ENCODE assay signal across 8 cellular contexts in genomic region chr1:23593556-23594148, GRCh38. TPM values are rescaled to one million over a fixed set of nuclear protein-coding genes. Genes with fewer than 3 reads are reported as not detected.
DNase-seq lines count a peak whose midpoint lies in the region; ATAC-seq and TF ChIP-seq lines count a peak whose summit lies in the region.

No MANE protein-coding gene starts in this region.

- H3K4me2 ChIP-seq in GM23248 (ENCODE audit: unreplicated experiment) (no peak overlapping the region), PC-3 (ENCODE audit: low read length) (peak overlapping the region; percentile 30), osteoblast (ENCODE audit: insufficient read depth, low read length) (no peak overlapping the region)

- H4K20me1 ChIP-seq in GM23248 (ENCODE audit: insufficient read depth): no peaks in the 10 kb centered on the region
- no peaks in the 10 kb centered on the region for H4K20me1 ChIP-seq in PC-3 (ENCODE audit: low read length)
- no peaks in the 10 kb centered on the region for H4K20me1 ChIP-seq in osteoblast (ENCODE audit: insufficient read depth, low read length)

- H3K9me3 ChIP-seq in BE2C (no peaks in the 10 kb centered on the region), GM23248 (ENCODE audit: low read depth) (no peaks in the 10 kb centered on the region), PC-3 (ENCODE audit: low read length) (no peaks in the 10 kb centered on the region), osteoblast (ENCODE audit: low read depth, low read length) (no peaks in the 10 kb centered on the region)

- H3K27ac ChIP-seq in GM23248: no peak overlapping the region
- H3K27ac ChIP-seq in PC-3 (ENCODE audit: low read length): peak overlapping the region; percentile 82
- no peak overlapping the region for H3K27ac ChIP-seq in osteoblast (ENCODE audit: low read depth, low read length)

- H3K4me3 ChIP-seq in BE2C (ENCODE audit: low read depth, low read length) (no peak overlapping the region), GM23248 (no peak overlapping the region), PC-3 (ENCODE audit: low read length) (no peak overlapping the region), osteoblast (ENCODE audit: insufficient read depth, low read length) (no peak overlapping the region)

- in situ Hi-C loops in GM23248 (cut with MboI): no loop called here

- no peak for TF ChIP-seq CTCF in BE2C (IDR thresholded peaks at IDR 0.05; ENCODE audit: low read depth, low read length)
- no peak for TF ChIP-seq CTCF in PC-3 (conservative IDR thresholded peaks at IDR 0.05; ENCODE audit: low read depth, low read length)
- no peak for TF ChIP-seq CTCF in osteoblast (IDR thresholded peaks at IDR 0.05; ENCODE audit: extremely low read depth, low read depth, low read length)

- DNase-seq in BE2C: peak; percentile 52
- peak; percentile 20 for DNase-seq in GM23248
- peak; percentile 89 for DNase-seq in PC-3
- peak; percentile 43 for DNase-seq in left kidney (ENCODE audit: low read depth, low spot score)
- DNase-seq in left ventricle myocardium superior: no peak
- no peak for DNase-seq in NOMO-1 treated with dmso at 0.1 percent for 144 hours (lab: John Stamatoyannopoulos, UW; ENCODE audit: unreplicated experiment)
- no peak for DNase-seq in osteoblast (ENCODE audit: insufficient read length, low spot score, missing footprints)

- CTCF ChIA-PET in PC-3 (lab: Charles Lee): no interaction called here

- H3K27me3 ChIP-seq in BE2C (no peaks in the 10 kb centered on the region), GM23248 (replicated peaks; ENCODE audit: insufficient read depth) (no peaks in the 10 kb centered on the region), PC-3 (ENCODE audit: low read length) (no peaks in the 10 kb centered on the region), osteoblast (ENCODE audit: insufficient read depth, low read length) (no peaks in the 10 kb centered on the region)

- H3K36me3 ChIP-seq in BE2C: no peaks in the 10 kb centered on the region
- H3K36me3 ChIP-seq in GM23248 (ENCODE audit: low read depth): no peaks in the 10 kb centered on the region
- H3K36me3 ChIP-seq in PC-3 (ENCODE audit: low read depth, low read length): no peaks in the 10 kb centered on the region
- no peaks in the 10 kb centered on the region for H3K36me3 ChIP-seq in osteoblast (ENCODE audit: insufficient read depth, low read length)

- H2AFZ ChIP-seq in GM23248 (no peak overlapping the region), PC-3 (ENCODE audit: low read length) (0 out of 2 replicates have a peak overlapping the region, but pooled peaks have one; percentile 20), osteoblast (ENCODE audit: low read length) (no peak overlapping the region)

- WGBS in GM23248 (ENCODE audit: low coverage in 1 of 2, low lambda C conversion rate in 2 of 2, missing lambda C conversion rate in 2 of 2), 2 experiments: 70 to 73% methylated on average over 6 of the region's 6 CpGs

- H3K9ac ChIP-seq in GM23248: no peak overlapping the region
- H3K9ac ChIP-seq in PC-3 (ENCODE audit: low read length): peak overlapping the region; percentile 32; the same call in 1 of the 2 replicates

- H3K79me2 ChIP-seq in GM23248 (ENCODE audit: insufficient read depth) (no peaks in the 10 kb centered on the region), PC-3 (ENCODE audit: low read length) (no peaks in the 10 kb centered on the region), osteoblast (ENCODE audit: insufficient read depth, low read length) (no peaks in the 10 kb centered on the region)

- H3K4me1 ChIP-seq in BE2C (peaks cover 25% of the 10 kb centered on the region), GM23248 (ENCODE audit: insufficient read depth) (peaks cover 15% of the 10 kb centered on the region), PC-3 (ENCODE audit: insufficient read depth, low read length) (peaks cover 18% of the 10 kb centered on the region), osteoblast (ENCODE audit: insufficient read depth, low read length) (peaks cover 4% of the 10 kb centered on the region)

- POLR2A ChIA-PET in PC-3 (lab: Charles Lee; ENCODE audit: unreplicated experiment): no interaction called here

- H3F3A ChIP-seq in GM23248 (ENCODE audit: insufficient read depth): 0 out of 2 replicates have a peak, but pooled peaks cover 5% of the 10 kb centered on the region
- no peaks in the 10 kb centered on the region for H3F3A ChIP-seq in PC-3 (ENCODE audit: low read length, unreplicated experiment)

- BruUV-seq in PC-3 (replicated peaks; lab: Mats Ljungman, UMichigan): no TSS peak

- H3K9me2 ChIP-seq in GM23248 (ENCODE audit: insufficient read depth) (no peaks in the 10 kb centered on the region), PC-3 (replicated peaks; ENCODE audit: low read length) (no peaks in the 10 kb centered on the region)

- peak; percentile 93 for ATAC-seq in PC-3
- ATAC-seq in GM18517 (IDR thresholded peaks at IDR 0.05; ENCODE audit: unreplicated experiment): no peak
- ATAC-seq in left ventricle myocardium superior: no peak

- intact Hi-C loops in PC-3 (cut with micrococcal nuclease): loop anchor here (5.0 kb wide), 1 partner anchor 36 kb away; the partner anchor contains the start of gene ID3
- intact Hi-C loops in left ventricle myocardium superior (cut with micrococcal nuclease): no loop called here

RNA-seq across cellular contexts. Expression of gene ID3, which starts 34.4 kb away (rescaled TPM):
- polyA plus RNA-seq in BE2C (2012; ENCODE audit: insufficient read depth, insufficient read length, low read depth): 63.3 TPM
- 332 and 376 TPM in 2 replicates for total RNA-seq in GM23248 (2014; rRNA removed; shearing (Covaris generic))
- polyA plus RNA-seq in GM23248 (2016; fragmentation: Nextera tagmentation; extraction: Ambion mirVana): 680 and 684 TPM in 2 replicates
- total RNA-seq in PC-3 (2014; rRNA removed) (77.7 and 92.5 TPM in 2 replicates), left ventricle myocardium superior (82.4 TPM), osteoblast (177 and 240 TPM in 2 replicates)

Comparison
In these comparisons a context has a peak if more than half of its experiments do, and no peak if none do; other contexts are left out.
1. DNase-seq: peak in BE2C (single experiment), GM23248 (single experiment), PC-3 (single experiment) and left kidney (single experiment); none in left ventricle myocardium superior (single experiment), NOMO-1 treated with dmso at 0.1 percent for 144 hours (single experiment) and osteoblast (single experiment).